In genomic region chr17:3695723-3696411, GRCh38 we compare ENCODE assay signal across 8 cellular contexts. TPM values are rescaled to one million over a fixed set of nuclear protein-coding genes. Genes with fewer than 3 reads are reported as not detected.
DNase-seq lines count a peak whose midpoint lies in the region; ATAC-seq and TF ChIP-seq lines count a peak whose summit lies in the region.

P2RX5 (minus strand) TSS chr17:3696155; CDS start chr17:3696005, 150 bp downstream.

- no peaks in the 10 kb centered on the region; the same call in 1 of the 2 replicates for H3K79me2 ChIP-seq in KMS-11 (ENCODE audit: insufficient read depth, low read depth)

- peak within 1 kb of the TSS; percentile 54 for H2AFZ ChIP-seq in KMS-11 (ENCODE audit: low read depth)

- H3K27ac Mint-ChIP-seq in activated CD8-positive, alpha-beta T cell treated with anti-CD3 and anti-CD28 coated beads, Interleukin-2, amount 10 ng/mL, durations not matched to agents 7 days and 5 days, result peak within 1 kb of the TSS; percentile 87
- H3K27ac Mint-ChIP-seq in nephron progenitor cell, result no peak within 1 kb of the TSS

- DNase-seq in Daoy (ENCODE audit: low read depth), result peak; percentile 49
- peak; percentile 71 for DNase-seq in activated CD8-positive, alpha-beta T cell treated with anti-CD3 and anti-CD28 coated beads, Interleukin-2, amount 10 ng/mL, durations not matched to agents 7 days and 5 days
- peak; percentile 70 for DNase-seq in nephron progenitor cell
- DNase-seq in NCI-H1436 (lab: John Stamatoyannopoulos, UW), result no peak
- no peak for DNase-seq in NCI-H1694 treated with DMSO at 0.1 percent for 48 hours (lab: John Stamatoyannopoulos, UW)

- peaks cover 5% of the 10 kb centered on the region for H3K9me3 Mint-ChIP-seq in activated CD8-positive, alpha-beta T cell treated with anti-CD3 and anti-CD28 coated beads, Interleukin-2, amount 10 ng/mL, durations not matched to agents 7 days and 5 days (ENCODE audit: insufficient read depth)
- H3K9me3 Mint-ChIP-seq in nephron progenitor cell, result peaks cover 24% of the 10 kb centered on the region

- TF ChIP-seq CTCF in KMS-11 (conservative IDR thresholded peaks at IDR 0.05; ENCODE audit: low read depth, low read length) (no peak), nephron progenitor cell (IDR thresholded peaks at IDR 0.05) (no peak)

- H3K4me1 Mint-ChIP-seq in activated CD8-positive, alpha-beta T cell treated with anti-CD3 and anti-CD28 coated beads, Interleukin-2, amount 10 ng/mL, durations not matched to agents 7 days and 5 days (ENCODE audit: low read depth), result peaks cover 37% of the 10 kb centered on the region
- peaks cover 12% of the 10 kb centered on the region for H3K4me1 Mint-ChIP-seq in nephron progenitor cell

- peak within 1 kb of the TSS; percentile 57 for H3K4me2 ChIP-seq in KMS-11

- H3K4me3 ChIP-seq in KMS-11 (IDR thresholded peaks at IDR 0.05; ENCODE audit: insufficient read depth, low read depth, low read length), result no peak within 1 kb of the TSS

- H3K27me3 ChIP-seq in KMS-11 (ENCODE audit: insufficient read depth, low read depth), result no peaks in the 10 kb centered on the region

- peak within 1 kb of the TSS; percentile 86 for H3K4me3 Mint-ChIP-seq in activated CD8-positive, alpha-beta T cell treated with anti-CD3 and anti-CD28 coated beads, Interleukin-2, amount 10 ng/mL, durations not matched to agents 7 days and 5 days
- H3K4me3 Mint-ChIP-seq in nephron progenitor cell, result peak within 1 kb of the TSS; percentile 78

- H3K36me3 ChIP-seq in KMS-11 (ENCODE audit: insufficient read depth), result no peaks in the 10 kb centered on the region

- peak within 1 kb of the TSS; percentile 67 for H3K9ac ChIP-seq in KMS-11

- CTCF ChIA-PET in activated CD8-positive, alpha-beta T cell treated with anti-CD3 and anti-CD28 coated beads, Interleukin-2, amount 10 ng/mL, durations not matched to agents 7 days and 5 days (lab: Charles Lee), result interaction anchor here (0.8 to 4.2 kb wide), 10 partner anchors 12 to 150 kb away, joined by 3 to 19 read pairs (median 5); partner anchors contain the start of genes HASPIN and NCBP3

- no peaks in the 10 kb centered on the region for H3K27me3 Mint-ChIP-seq in activated CD8-positive, alpha-beta T cell treated with anti-CD3 and anti-CD28 coated beads, Interleukin-2, amount 10 ng/mL, durations not matched to agents 7 days and 5 days (ENCODE audit: low read depth)
- peaks cover 72% of the 10 kb centered on the region for H3K27me3 Mint-ChIP-seq in nephron progenitor cell (ENCODE audit: low read depth, poor library complexity)

- no peaks in the 10 kb centered on the region for H4K20me1 ChIP-seq in KMS-11 (ENCODE audit: insufficient read depth)

- peak; percentile 78 for ATAC-seq in activated CD8-positive, alpha-beta T cell treated with anti-CD3 and anti-CD28 coated beads, Interleukin-2, amount 10 ng/mL, durations not matched to agents 7 days and 5 days
- ATAC-seq in esophagus mucosa (peak; percentile 52), HG02852 (IDR thresholded peaks at IDR 0.05; ENCODE audit: unreplicated experiment) (no peak)

- 0 out of 2 replicates have a peak within 1 kb of the TSS, but pooled peaks have one; percentile 24 for H3K27ac ChIP-seq in KMS-11

- POLR2A ChIA-PET in activated CD8-positive, alpha-beta T cell treated with anti-CD3 and anti-CD28 coated beads, Interleukin-2, amount 10 ng/mL, durations not matched to agents 7 days and 5 days (lab: Charles Lee), result interaction anchor here (0.9 to 3.2 kb wide), 8 partner anchors 11 to 187 kb away, joined by 3 to 31 read pairs (median 4); partner anchors contain the start of gene HASPIN

- peaks cover 6% of the 10 kb centered on the region for H3K36me3 Mint-ChIP-seq in activated CD8-positive, alpha-beta T cell treated with anti-CD3 and anti-CD28 coated beads, Interleukin-2, amount 10 ng/mL, durations not matched to agents 7 days and 5 days (ENCODE audit: low read depth)
- no peaks in the 10 kb centered on the region for H3K36me3 Mint-ChIP-seq in nephron progenitor cell (ENCODE audit: low read depth)

- H3K4me1 ChIP-seq in KMS-11 (ENCODE audit: low read depth, poor library complexity, severe bottlenecking), result peaks cover 12% of the 10 kb centered on the region

RNA-seq across cellular contexts. Expression of gene P2RX5, which starts in this region (rescaled TPM):
- 11.5 and 14.5 TPM in 2 replicates for total RNA-seq in Daoy (2014; rRNA removed; shearing (Covaris generic))
- total RNA-seq in activated CD8-positive, alpha-beta T cell treated with anti-CD3 and anti-CD28 coated beads, Interleukin-2, amount 10 ng/mL, durations not matched to agents 7 days and 5 days, result 1 to 10 TPM; 7.8 to 8.1 TPM
- 0.72 TPM for total RNA-seq in esophagus mucosa

Comparison
In these comparisons a context has a peak if more than half of its experiments do, and no peak if none do; other contexts are left out.
1. Peak in ATAC-seq in esophagus mucosa; RNA of the gene not detected or under 1 TPM.
2. DNase-seq: peak in Daoy (single experiment), activated CD8-positive, alpha-beta T cell treated with anti-CD3 and anti-CD28 coated beads, Interleukin-2, amount 10 ng/mL, durations not matched to agents 7 days and 5 days (single experiment) and nephron progenitor cell (single experiment); none in NCI-H1436 (single experiment) and NCI-H1694 treated with DMSO at 0.1 percent for 48 hours (single experiment).